In genomic region chr7:101377189-101377736, GRCh38 we compare ENCODE assay signal across 18 cellular contexts. TPM values are rescaled to one million over a fixed set of nuclear protein-coding genes. Genes with fewer than 3 reads are reported as not detected.
DNase-seq lines count a peak whose midpoint lies in the region; ATAC-seq, FAIRE-seq and TF ChIP-seq lines count a peak whose summit lies in the region.
"Had no signal": no experiment of that assay in that cellular context is flagged by ENCODE, and none has a peak within 500 bp of the region (broad histone marks: within the 10 kb centered on the region; RNA-seq: fewer than 3 reads in every experiment).

No MANE protein-coding gene starts in this region.

- no peaks in the 10 kb centered on the region for H4K20me1 ChIP-seq in SK-N-SH (ENCODE audit: insufficient read depth)

- CTCF ChIA-PET in SK-N-SH (lab: Yijun Ruan, JAX) (interaction anchor here (0.6 to 3.6 kb wide), 5 partner anchors 14 to 712 kb away, joined by 3 to 28 read pairs (median 3); partner anchors contain the start of gene COL26A1), Panc1 (lab: Charles Lee) (interaction anchor here (0.9 kb wide), 1 partner anchor 63 kb away, joined by 3 read pairs; no protein-coding TSS in a partner anchor)

- H3K9me3 ChIP-seq in SK-N-SH = no peaks in the 10 kb centered on the region
- H3K9me3 ChIP-seq in Panc1 (ENCODE audit: control insufficient read depth, insufficient read depth, low read depth, low read length) = no peaks in the 10 kb centered on the region

- no peaks in the 10 kb centered on the region for H3F3A ChIP-seq in SK-N-SH (replicated peaks; ENCODE audit: insufficient read depth)

- H3K4me3 ChIP-seq in SK-N-SH (ENCODE audit: low read depth in 2 of 2, low read length in 1 of 2) (no peak overlapping the region), Panc1 (ENCODE audit: low read depth in 2 of 2, low read length in 2 of 2) (no peak overlapping the region)
- H3K4me3 ChIP-seq: K562, Peyer's patch had no signal

- ATAC-seq in SK-N-SH treated with all-trans-retinoic acid at 6 μM for 48 hours (peak; percentile 48; the same call in 2 of the 3 replicates), Panc1 (no peak), HG03460 (IDR thresholded peaks at IDR 0.05; ENCODE audit: unreplicated experiment) (no peak)
- ATAC-seq: K562 had no signal

- peak; percentile 95 for FAIRE-seq in urothelium cell line (lab: Jason Lieb, UNC)
- FAIRE-seq in frontal cortex (lab: Jason Lieb, UNC) = no peak
- FAIRE-seq: GM18507, K562 had no signal

- no peak overlapping the region for H3K27ac ChIP-seq in SK-N-SH (ENCODE audit: low read depth in 2 of 2, low read length in 1 of 2)
- H3K27ac ChIP-seq in Panc1 (ENCODE audit: low read length) = peak overlapping the region; percentile 78; the same call in 1 of the 2 replicates
- H3K27ac ChIP-seq: 22Rv1, Peyer's patch had no signal

- intact Hi-C loops in Panc1 (cut with micrococcal nuclease; ENCODE audit: unreplicated experiment) = no loop called here

- H2AFZ ChIP-seq in SK-N-SH (ENCODE audit: low read depth) = no peak overlapping the region

- TF ChIP-seq CTCF in SK-N-SH (IDR thresholded peaks at IDR 0.05) (no peak), Panc1 (IDR thresholded peaks at IDR 0.05) (no peak)

- no peaks in the 10 kb centered on the region for H3K79me2 ChIP-seq in SK-N-SH (ENCODE audit: insufficient read depth)

- in situ Hi-C loops in Panc1 (cut with HindIII; ENCODE audit: low pct_unique_long_range_greater_than_20kb, low sequenced_read_pairs) = no loop called here

- no peak for DNase-seq in SK-N-SH
- no peak for DNase-seq in Panc1 (ENCODE audit: low read depth, low spot score)
- peak; percentile 42 for DNase-seq in kidney tubule cell (ENCODE audit: low spot score)
- DNase-seq in urothelium cell line (ENCODE audit: low spot score) = peak; percentile 74
- DNase-seq in foreskin melanocyte = no peak
- no peak for DNase-seq in frontal cortex (ENCODE audit: low spot score in 2 of 2)
- DNase-seq: DMS153, NCI-H1092 treated with DMSO at 0.1 percent for 48 hours, NCI-H187, NCI-H446, NCI-H748 treated with DMSO at 0.1 percent for 48 hours, Peyer's patch, SHP77 treated with DMSO at 0.1 percent for 48 hours had no signal

- H3K9ac ChIP-seq in SK-N-SH = no peak overlapping the region

- TF ChIP-seq RAD21 in SK-N-SH (IDR thresholded peaks at IDR 0.05; ENCODE audit: low read length) = no peak

- 57% methylated on average over 4 of the region's 4 CpGs for WGBS in SK-N-SH (ENCODE audit: low lambda C conversion rate)

- H3K36me3 ChIP-seq in SK-N-SH (replicated peaks in 1 of 2; ENCODE audit: control insufficient read depth in 1 of 2, insufficient read depth in 2 of 2, low read length in 1 of 2) (no peaks in the 10 kb centered on the region), Panc1 (ENCODE audit: control insufficient read depth, insufficient read depth, low read length) (no peaks in the 10 kb centered on the region)
- H3K36me3 ChIP-seq: Peyer's patch had no signal

- H3K4me2 ChIP-seq in SK-N-SH = no peak overlapping the region

- H3K27me3 ChIP-seq in SK-N-SH (ENCODE audit: insufficient read depth) (0 out of 2 replicates have a peak, but pooled peaks cover 5% of the 10 kb centered on the region), Panc1 (ENCODE audit: control insufficient read depth, insufficient read depth, low read length) (no peaks in the 10 kb centered on the region; the same call in 1 of the 2 replicates)
- H3K27me3 ChIP-seq: Peyer's patch had no signal

- no TSS peak for BruUV-seq in Panc1 (replicated peaks; lab: Mats Ljungman, UMichigan)

- no peaks in the 10 kb centered on the region for H3K9me2 ChIP-seq in SK-N-SH

- H3K4me1 ChIP-seq in SK-N-SH (ENCODE audit: control insufficient read depth in 1 of 2, insufficient read depth in 2 of 2, low read depth in 1 of 2, low read length in 1 of 2) (peaks cover 0 to 2% of the 10 kb centered on the region in 2 experiments; a peak in 1 of 4 replicates), Panc1 (ENCODE audit: control insufficient read depth, insufficient read depth, low read length) (peaks cover 39% of the 10 kb centered on the region)
- H3K4me1 ChIP-seq: Peyer's patch had no signal

- POLR2A ChIA-PET in SK-N-SH (lab: Yijun Ruan, JAX) = no interaction called here
- POLR2A ChIA-PET in Panc1 (lab: Charles Lee) = no interaction called here

- no peak for TF ChIP-seq EP300 in SK-N-SH (IDR thresholded peaks at IDR 0.05; ENCODE audit: borderline replicate concordance in 1 of 2, low read depth in 1 of 2, low read length in 1 of 2)

TF ChIP-seq in SK-N-SH treated with all-trans-retinoic acid at 6 μM for 48 hours, 23 proteins besides CTCF, POLR2A, EP300 and RAD21 (continues in another document):
- TF ChIP-seq ZFP30 (CRISPR knock-in tag; IDR thresholded peaks at IDR 0.05) = no peak
- no peak for TF ChIP-seq CSRNP3 (CRISPR knock-in tag; IDR thresholded peaks at IDR 0.05)

TF ChIP-seq in SK-N-SH, 30 proteins besides CTCF, POLR2A, EP300 and RAD21:
- TF ChIP-seq RCOR1 (IDR thresholded peaks at IDR 0.05; ENCODE audit: low read length) (no peak), FOXM1 (IDR thresholded peaks at IDR 0.05; ENCODE audit: low read depth) (no peak), MEF2A (IDR thresholded peaks at IDR 0.05; ENCODE audit: borderline replicate concordance, low read depth) (no peak), MXI1 (IDR thresholded peaks at IDR 0.05; ENCODE audit: low read depth, low read length) (no peak), GATA2 (CRISPR knock-in tag; IDR thresholded peaks at IDR 0.05) (no peak), JUND (IDR thresholded peaks at IDR 0.05) (no peak), ZBTB33 (IDR thresholded peaks at IDR 0.05; ENCODE audit: borderline replicate concordance, low read depth) (no peak), RXRA (IDR thresholded peaks at IDR 0.05; ENCODE audit: borderline replicate concordance, low read depth) (no peak), TAF1 (IDR thresholded peaks at IDR 0.05; ENCODE audit: borderline replicate concordance, low read depth, low read length) (no peak), SMC3 (IDR thresholded peaks at IDR 0.05; ENCODE audit: low read depth, low read length) (no peak), YY1 (IDR thresholded peaks at IDR 0.05; ENCODE audit: low read depth) (no peak), TCF12 (IDR thresholded peaks at IDR 0.05) (no peak), TEAD4 (IDR thresholded peaks at IDR 0.05; ENCODE audit: borderline replicate concordance, insufficient read depth) (no peak), EZH2phosphoT487 (IDR thresholded peaks at IDR 0.05; ENCODE audit: borderline replicate concordance, low read depth) (no peak)

RNA-seq across cellular contexts. Expression of gene COL26A1, which starts 14.6 kb away (rescaled TPM):
- polyA plus RNA-seq in SK-N-SH (2012; rRNA removed) = 0.05 and 0.06 TPM in 2 replicates
- 0.04 and 0.05 TPM in 2 replicates for polyA plus RNA-seq in SK-N-SH (2012; cell fraction: cytosol; rRNA removed)
- 0.13 and 0.47 TPM in 2 replicates for polyA plus RNA-seq in SK-N-SH (2012; cell fraction: nucleus; rRNA removed)
- total RNA-seq in Panc1 (2021; ENCODE audit: unreplicated experiment) = 25.8 TPM
- 36.4 TPM for polyA plus RNA-seq in Panc1 (2012; ENCODE audit: insufficient read length)
- total RNA-seq in frontal cortex = 14.3 TPM
- total RNA-seq: Peyer's patch had no signal

RNA-seq across cellular contexts. Expression of gene IFT22, which starts 55.7 kb away (rescaled TPM):
- 62.4 and 66.7 TPM in 2 replicates for polyA plus RNA-seq in SK-N-SH (2012; rRNA removed)
- 66.4 and 68.9 TPM in 2 replicates for polyA plus RNA-seq in SK-N-SH (2012; cell fraction: cytosol; rRNA removed)
- polyA plus RNA-seq in SK-N-SH (2012; cell fraction: nucleus; rRNA removed) = 23.6 and 23.8 TPM in 2 replicates
- total RNA-seq in Panc1 (2021; ENCODE audit: unreplicated experiment) (42.4 TPM), frontal cortex (33.8 TPM)
- 40.1 TPM for polyA plus RNA-seq in Panc1 (2012; ENCODE audit: insufficient read length)

Comparison
In these comparisons a context has a peak if more than half of its experiments do, and no peak if none do; other contexts are left out.
1. DNase-seq: peak in kidney tubule cell (single experiment) and urothelium cell line (single experiment); none in SK-N-SH (single experiment), Panc1 (single experiment), foreskin melanocyte (single experiment) and frontal cortex (0 of 2).